Comparison of ENCODE assay signal across 16 cellular contexts in genomic region chr2:134912406-134912805, GRCh38. TPM values are rescaled to one million over a fixed set of nuclear protein-coding genes. Genes with fewer than 3 reads are reported as not detected.
DNase-seq lines count a peak whose midpoint lies in the region; ATAC-seq, FAIRE-seq and TF ChIP-seq lines count a peak whose summit lies in the region.
"Had no signal": no experiment of that assay in that cellular context is flagged by ENCODE, and none has a peak within 500 bp of the region (broad histone marks: within the 10 kb centered on the region; RNA-seq: fewer than 3 reads in every experiment).

No MANE protein-coding gene starts in this region.

- no peak overlapping the region for H2AFZ ChIP-seq in keratinocyte (ENCODE audit: control insufficient read depth, low read length)

- H4K20me1 ChIP-seq in keratinocyte (ENCODE audit: control insufficient read depth, extremely low read depth, insufficient read depth, low read length) = no peaks in the 10 kb centered on the region

- H3K36me3 Mint-ChIP-seq in endothelial cell (ENCODE audit: low read depth, unreplicated experiment) = no peaks in the 10 kb centered on the region
- H3K36me3 Mint-ChIP-seq in activated naive CD4-positive, alpha-beta T cell treated with anti-CD3 and anti-CD28 coated beads, Interleukin-2, amount 10 ng/mL, durations not matched to agents 7 days and 5 days = no peaks in the 10 kb centered on the region

- no peaks in the 10 kb centered on the region for H3K27me3 Mint-ChIP-seq in endothelial cell (ENCODE audit: unreplicated experiment)
- peaks cover 10% of the 10 kb centered on the region for H3K27me3 Mint-ChIP-seq in activated naive CD4-positive, alpha-beta T cell treated with anti-CD3 and anti-CD28 coated beads, Interleukin-2, amount 10 ng/mL, durations not matched to agents 7 days and 5 days
- H3K27me3 Mint-ChIP-seq: central memory CD8-positive, alpha-beta T cell; effector memory CD8-positive, alpha-beta T cell had no signal

- H3K9me3 Mint-ChIP-seq in endothelial cell (ENCODE audit: unreplicated experiment) = no peaks in the 10 kb centered on the region
- peaks cover 7% of the 10 kb centered on the region for H3K9me3 Mint-ChIP-seq in activated naive CD4-positive, alpha-beta T cell treated with anti-CD3 and anti-CD28 coated beads, Interleukin-2, amount 10 ng/mL, durations not matched to agents 7 days and 5 days
- H3K9me3 Mint-ChIP-seq: central memory CD8-positive, alpha-beta T cell; effector memory CD8-positive, alpha-beta T cell had no signal

- FAIRE-seq in keratinocyte (lab: Jason Lieb, UNC) = peak; percentile 82

- TF ChIP-seq CTCF in endothelial cell (IDR thresholded peaks at IDR 0.05; ENCODE audit: unreplicated experiment) (no peak), keratinocyte (optimal IDR thresholded peaks at IDR 0.05 in 1 of 3, IDR thresholded peaks at IDR 0.05 in 1 of 3, conservative IDR thresholded peaks at IDR 0.05 in 1 of 3; ENCODE audit: extremely low read depth in 1 of 3, insufficient read depth in 2 of 3, low read length in 3 of 3) (no peak), spleen (IDR thresholded peaks at IDR 0.05 in 8 of 11, conservative IDR thresholded peaks at IDR 0.05 in 3 of 11) (no peak)

- dilution Hi-C loops in keratinocyte (cut with MboI; ENCODE audit: extremely low pct_ligation_motif_present, low sequenced_read_pairs) = no loop called here

- H3K4me3 Mint-ChIP-seq in endothelial cell (ENCODE audit: unreplicated experiment) = no peak overlapping the region
- no peak overlapping the region for H3K4me3 Mint-ChIP-seq in activated naive CD4-positive, alpha-beta T cell treated with anti-CD3 and anti-CD28 coated beads, Interleukin-2, amount 10 ng/mL, durations not matched to agents 7 days and 5 days
- H3K4me3 Mint-ChIP-seq: activated CD8-positive, alpha-beta T cell treated with anti-CD3 and anti-CD28 coated beads, Interleukin-2, amount 10 ng/mL, durations not matched to agents 7 days and 5 days; central memory CD8-positive, alpha-beta T cell; effector memory CD8-positive, alpha-beta T cell; H9 had no signal

- H3K4me1 ChIP-seq in keratinocyte (ENCODE audit: control insufficient read depth, extremely low read depth, insufficient read depth, low read length) (peaks cover 18% of the 10 kb centered on the region), spleen (peaks cover 0 to 8% (median 5%) of the 10 kb centered on the region in 6 donors)

- no peaks in the 10 kb centered on the region for H3K4me1 Mint-ChIP-seq in endothelial cell (ENCODE audit: unreplicated experiment)
- peaks cover 7% of the 10 kb centered on the region for H3K4me1 Mint-ChIP-seq in activated naive CD4-positive, alpha-beta T cell treated with anti-CD3 and anti-CD28 coated beads, Interleukin-2, amount 10 ng/mL, durations not matched to agents 7 days and 5 days
- H3K4me1 Mint-ChIP-seq: central memory CD8-positive, alpha-beta T cell had no signal

- peak overlapping the region; percentile 13 for H3K27ac Mint-ChIP-seq in endothelial cell (ENCODE audit: unreplicated experiment)
- no peak overlapping the region for H3K27ac Mint-ChIP-seq in activated naive CD4-positive, alpha-beta T cell treated with anti-CD3 and anti-CD28 coated beads, Interleukin-2, amount 10 ng/mL, durations not matched to agents 7 days and 5 days
- H3K27ac Mint-ChIP-seq: activated CD8-positive, alpha-beta T cell treated with anti-CD3 and anti-CD28 coated beads, Interleukin-2, amount 10 ng/mL, durations not matched to agents 7 days and 5 days; effector memory CD8-positive, alpha-beta T cell; H9 had no signal

- DNase-seq in Daoy (ENCODE audit: low read depth) = peak; percentile 26
- DNase-seq in NCI-H226 = peak; percentile 62
- DNase-seq in endothelial cell (ENCODE audit: low spot score) = no peak
- no peak for DNase-seq in keratinocyte (ENCODE audit: low read depth, low spot score)
- no peak for DNase-seq in spleen
- no peak for DNase-seq in activated naive CD4-positive, alpha-beta T cell treated with anti-CD3 and anti-CD28 coated beads, Interleukin-2, amount 10 ng/mL, durations not matched to agents 7 days and 5 days
- no peak for DNase-seq in activated CD4-positive, alpha-beta T cell treated with anti-CD3 and anti-CD28 coated beads, Interleukin-2, amount 50 U/mL, for 48 hours
- DNase-seq: activated CD8-positive, alpha-beta T cell treated with anti-CD3 and anti-CD28 coated beads, Interleukin-2, amount 10 ng/mL, durations not matched to agents 7 days and 5 days; effector memory CD8-positive, alpha-beta T cell; H9; occipital lobe; SHP77 treated with DMSO at 0.1 percent for 48 hours; WERI-Rb-1 had no signal

- no peak for TF ChIP-seq POLR2A in spleen (IDR thresholded peaks at IDR 0.05)

- H3K4me3 ChIP-seq in keratinocyte (ENCODE audit: control insufficient read depth in 2 of 3, extremely low read depth in 1 of 3, insufficient read depth in 2 of 3, low read depth in 1 of 3, low read length in 3 of 3) (no peak overlapping the region), spleen (no peak overlapping the region)

- no peaks in the 10 kb centered on the region for H3K79me2 ChIP-seq in keratinocyte (ENCODE audit: control insufficient read depth, insufficient read depth, low read length)

- H3K4me2 ChIP-seq in keratinocyte (ENCODE audit: control insufficient read depth, extremely low read depth, insufficient read depth, low read depth, low read length) = no peak overlapping the region

- H3K36me3 ChIP-seq in keratinocyte (ENCODE audit: control insufficient read depth in 2 of 2, extremely low read depth in 1 of 2, insufficient read depth in 2 of 2, low read length in 2 of 2) (no peaks in the 10 kb centered on the region), spleen (no peaks in the 10 kb centered on the region)
- H3K36me3 ChIP-seq: WERI-Rb-1 had no signal

- intact Hi-C loops in spleen (cut with DNase I; ENCODE audit: low total_unique reads) = no loop called here

- no peak for ATAC-seq in HG03521 (IDR thresholded peaks at IDR 0.05; ENCODE audit: unreplicated experiment)
- ATAC-seq: activated CD8-positive, alpha-beta T cell treated with anti-CD3 and anti-CD28 coated beads, Interleukin-2, amount 10 ng/mL, durations not matched to agents 7 days and 5 days; effector memory CD8-positive, alpha-beta T cell; sciatic nerve had no signal

- no peaks in the 10 kb centered on the region for H3K9me3 ChIP-seq in keratinocyte (ENCODE audit: control insufficient read depth, low read depth, low read length)
- peaks cover 0 to 14% (median 5%) of the 10 kb centered on the region in 8 donors for H3K9me3 ChIP-seq in spleen

- H3K27me3 ChIP-seq in keratinocyte (ENCODE audit: control insufficient read depth, extremely low read depth, insufficient read depth, low read length) (no peaks in the 10 kb centered on the region), spleen (replicated peaks in 1 of 7) (no peaks in the 10 kb centered on the region)

- CTCF ChIA-PET in activated naive CD4-positive, alpha-beta T cell treated with anti-CD3 and anti-CD28 coated beads, Interleukin-2, amount 10 ng/mL, durations not matched to agents 7 days and 5 days (lab: Charles Lee) = no interaction called here

- H3K9ac ChIP-seq in keratinocyte (ENCODE audit: control insufficient read depth, extremely low read depth, insufficient read depth, low read length) = no peak overlapping the region

- H3K9me1 ChIP-seq in keratinocyte (ENCODE audit: control insufficient read depth, extremely low read depth, insufficient read depth, low read length) = no peaks in the 10 kb centered on the region

- H3K27ac ChIP-seq in keratinocyte (ENCODE audit: control insufficient read depth, insufficient read depth, low read length) = peak overlapping the region; percentile 42
- no peak overlapping the region for H3K27ac ChIP-seq in spleen
- H3K27ac ChIP-seq: WERI-Rb-1 had no signal

RNA-seq across cellular contexts. Expression of gene CCNT2, which starts 6.2 kb away (rescaled TPM):
- 7.4 and 15.8 TPM in 2 replicates for total RNA-seq in Daoy (2014; rRNA removed; shearing (Covaris generic))
- total RNA-seq in endothelial cell (ENCODE audit: unreplicated experiment) (49.5 TPM), spleen (10 to 100 TPM; 39.2 to 56.5 (median 52.5) TPM)
- polyA plus RNA-seq in keratinocyte (10.2 to 20.9 TPM (median 20.1 TPM) in 3 replicates), spleen (10 to 100 TPM; 10.1 to 13.5 (median 11.7) TPM)
- 14.7 TPM for polyA plus RNA-seq in keratinocyte (2011; ENCODE audit: low read depth)
- 3.6 and 7.0 TPM in 2 replicates for polyA plus RNA-seq in keratinocyte (2011; cell fraction: cytosol; rRNA removed)
- 34.3 and 44.8 TPM in 2 replicates for polyA plus RNA-seq in keratinocyte (2011; cell fraction: nucleus; rRNA removed)
- 11.1 TPM in 2 replicates for polyA plus RNA-seq in keratinocyte (2012; ENCODE audit: low replicate concordance)
- polyA minus RNA-seq in keratinocyte = 16.3 to 46.6 TPM (median 31.7 TPM) in 3 replicates
- polyA minus RNA-seq in keratinocyte (2011; cell fraction: cytosol; rRNA and poly(A)+ RNA removed) = 6.1 TPM
- 49.0 and 65.8 TPM in 2 replicates for polyA minus RNA-seq in keratinocyte (2011; cell fraction: nucleus; rRNA and poly(A)+ RNA removed)

Comparison
In these comparisons a context has a peak if more than half of its experiments do, and no peak if none do; other contexts are left out.
1. DNase-seq: peak in Daoy (single experiment) and NCI-H226 (single experiment); none in endothelial cell (single experiment), keratinocyte (single experiment), spleen (single experiment), activated naive CD4-positive, alpha-beta T cell treated with anti-CD3 and anti-CD28 coated beads, Interleukin-2, amount 10 ng/mL, durations not matched to agents 7 days and 5 days (single experiment) and activated CD4-positive, alpha-beta T cell treated with anti-CD3 and anti-CD28 coated beads, Interleukin-2, amount 50 U/mL, for 48 hours (0 of 2).